In genomic region chr10:13707156-13707881, GRCh38 we compare ENCODE assay signal across 8 cellular contexts.
DNase-seq lines count a peak whose midpoint lies in the region; ATAC-seq, FAIRE-seq and TF ChIP-seq lines count a peak whose summit lies in the region.

No MANE protein-coding gene starts in this region.

- FAIRE-seq in GM12892 (lab: Jason Lieb, UNC): no peak

- no peaks in the 10 kb centered on the region for H3K9me3 Mint-ChIP-seq in naive B cell

- H3K27me3 Mint-ChIP-seq in naive B cell: peaks cover 33 to 52% (median 51%) of the 10 kb centered on the region in 3 donors

- DNase-seq in GM12892 (ENCODE audit: insufficient read length) (peak; percentile 32), HT-29 (ENCODE audit: low spot score) (peak; percentile 12), activated T-cell treated with anti-CD3 and anti-CD28 coated beads for 4 hours (peak; percentile 2), fibroblast of the aortic adventitia (ENCODE audit: low read depth) (peak; percentile 96), naive B cell (no peak), ureter (ENCODE audit: low spot score) (peak; percentile 73), NCI-H1417 (lab: John Stamatoyannopoulos, UW) (no peak)

- peak overlapping the region; percentile 42 to 90 (median 72) for H3K4me3 Mint-ChIP-seq in naive B cell

- H3K27ac Mint-ChIP-seq in naive B cell: peak overlapping the region in 2 of 6 donors; percentile 37 to 39

- peaks cover 16 to 29% (median 28%) of the 10 kb centered on the region in 3 donors for H3K4me1 Mint-ChIP-seq in naive B cell

- H3K4me3 ChIP-seq in fibroblast of the aortic adventitia (ENCODE audit: low read depth, low read length): peak overlapping the region; percentile 73

- ATAC-seq in naive B cell (ENCODE audit: low read depth in 2 of 2) (no peak), HG03108 (IDR thresholded peaks at IDR 0.05; ENCODE audit: unreplicated experiment) (no peak)

- H3K36me3 Mint-ChIP-seq in naive B cell: no peaks in the 10 kb centered on the region

- TF ChIP-seq POLR2A in GM12892 (IDR thresholded peaks at IDR 0.05; ENCODE audit: low read depth, low read length): no peak

- peak; percentile 13 for TF ChIP-seq CTCF in fibroblast of the aortic adventitia (IDR thresholded peaks at IDR 0.05; ENCODE audit: insufficient read depth, low read length)

Comparison
In these comparisons a context has a peak if more than half of its experiments do, and no peak if none do; other contexts are left out.
1. DNase-seq: peak in GM12892 (single experiment), HT-29 (single experiment), activated T-cell treated with anti-CD3 and anti-CD28 coated beads for 4 hours (single experiment), fibroblast of the aortic adventitia (single experiment) and ureter (single experiment); none in naive B cell (single experiment) and NCI-H1417 (0 of 3).